12 cellular contexts compared by ENCODE assay signal in genomic region chr2:223054193-223054781, GRCh38. TPM values are rescaled to one million over a fixed set of nuclear protein-coding genes. Genes with fewer than 3 reads are reported as not detected.
DNase-seq lines count a peak whose midpoint lies in the region; ATAC-seq, FAIRE-seq and TF ChIP-seq lines count a peak whose summit lies in the region.
"Had no signal": no experiment of that assay in that cellular context is flagged by ENCODE, and none has a peak within 500 bp of the region (broad histone marks: within the 10 kb centered on the region; RNA-seq: fewer than 3 reads in every experiment).

No MANE protein-coding gene starts in this region.

- H3K27me3 ChIP-seq in pancreas = no peaks in the 10 kb centered on the region

- H3K4me3 ChIP-seq in pancreas = peak overlapping the region in 2 of 4 donors; percentile 33 to 47

- WGBS in pancreas, 2 donors = 64 to 77% methylated on average over 11 of the region's 11 CpGs

- ATAC-seq in Right ventricle myocardium inferior (peak; percentile 81), pancreas (peak; percentile 5 to 22 (median 12)), HG02938 (IDR thresholded peaks at IDR 0.05; ENCODE audit: unreplicated experiment) (no peak), HG03439 (IDR thresholded peaks at IDR 0.05; ENCODE audit: unreplicated experiment) (no peak)
- no peak for ATAC-seq in effector memory CD8-positive, alpha-beta T cell (replicated peaks)

- peak overlapping the region in 3 of 4 donors; percentile 5 to 68 (median 40) for H3K27ac ChIP-seq in pancreas

- DNase-seq in Right ventricle myocardium inferior (ENCODE audit: missing footprints) (peak; percentile 87), cardiac septum (ENCODE audit: low spot score) (no peak), foreskin melanocyte (peak; percentile 70), pancreas (peak in 2 of 6 donors; percentile 36 to 37), NCI-H748 treated with DMSO at 0.1 percent for 48 hours (lab: John Stamatoyannopoulos, UW) (no peak)
- DNase-seq in effector memory CD8-positive, alpha-beta T cell = no peak
- DNase-seq: ACHN, hippocampal formation, NCI-H2171 had no signal

- H3K4me1 Mint-ChIP-seq in effector memory CD8-positive, alpha-beta T cell (ENCODE audit: low read depth in 2 of 2) = no peaks in the 10 kb centered on the region

- no peaks in the 10 kb centered on the region for H3K9me3 ChIP-seq in pancreas

- H3K36me3 ChIP-seq in pancreas = no peaks in the 10 kb centered on the region

- FAIRE-seq in pancreas (lab: Jason Lieb, UNC) = no peak

- no peaks in the 10 kb centered on the region for H3K9me3 Mint-ChIP-seq in effector memory CD8-positive, alpha-beta T cell

- H3K4me3 Mint-ChIP-seq in effector memory CD8-positive, alpha-beta T cell = no peak overlapping the region
- H3K4me3 Mint-ChIP-seq: activated naive CD8-positive, alpha-beta T cell had no signal

- no peak overlapping the region for H3K27ac Mint-ChIP-seq in effector memory CD8-positive, alpha-beta T cell
- H3K27ac Mint-ChIP-seq: activated naive CD8-positive, alpha-beta T cell had no signal

- peaks cover 9 to 49% of the 10 kb centered on the region in 2 donors for H3K27me3 Mint-ChIP-seq in effector memory CD8-positive, alpha-beta T cell

- peaks cover 4 to 13% (median 6%) of the 10 kb centered on the region in 3 donors for H3K4me1 ChIP-seq in pancreas

- no peak for TF ChIP-seq CTCF in pancreas (IDR thresholded peaks at IDR 0.05)

- H3K36me3 Mint-ChIP-seq in effector memory CD8-positive, alpha-beta T cell (ENCODE audit: insufficient read depth) = no peaks in the 10 kb centered on the region
- H3K36me3 Mint-ChIP-seq: activated naive CD8-positive, alpha-beta T cell had no signal

- intact Hi-C loops in Right ventricle myocardium inferior (cut with DNase I) = loop anchor here (2.0 kb wide), 1 partner anchor 61 kb away; no protein-coding TSS in a partner anchor
- intact Hi-C loops in cardiac septum (cut with DNase I) = loop anchor here (10.0 kb wide), 1 partner anchor 561 kb away; no protein-coding TSS in a partner anchor
- intact Hi-C loops in pancreas (cut with DNase I) = no loop called here

RNA-seq across cellular contexts. Expression of gene KCNE4, which starts 2.3 kb away (rescaled TPM):
- total RNA-seq in Right ventricle myocardium inferior = 3.6 TPM
- total RNA-seq in cardiac septum = 1.7 TPM
- total RNA-seq in pancreas = 10 to 100 TPM in 1 of 6 donors, 1 to 10 TPM in 4, under 1 TPM in 1; 0.75 to 25.2 (median 2.1) TPM
- 1 to 10 TPM; 1.9 to 2.8 TPM for polyA plus RNA-seq in pancreas

Comparison
In these comparisons a context has a peak if more than half of its experiments do, and no peak if none do; other contexts are left out.
1. DNase-seq: peak in Right ventricle myocardium inferior (single experiment) and foreskin melanocyte (single experiment); none in cardiac septum (single experiment), effector memory CD8-positive, alpha-beta T cell (0 of 3) and NCI-H748 treated with DMSO at 0.1 percent for 48 hours (single experiment).
2. ATAC-seq: peak in Right ventricle myocardium inferior (single experiment) and pancreas (4 of 4); none in HG02938 (single experiment), effector memory CD8-positive, alpha-beta T cell (single experiment) and HG03439 (single experiment).
3. intact Hi-C loops: an anchor here in Right ventricle myocardium inferior (2.0 kb wide) and cardiac septum (10.0 kb wide); none called in pancreas.